8 cellular contexts compared by ENCODE assay signal in the genomic region with DNA sequence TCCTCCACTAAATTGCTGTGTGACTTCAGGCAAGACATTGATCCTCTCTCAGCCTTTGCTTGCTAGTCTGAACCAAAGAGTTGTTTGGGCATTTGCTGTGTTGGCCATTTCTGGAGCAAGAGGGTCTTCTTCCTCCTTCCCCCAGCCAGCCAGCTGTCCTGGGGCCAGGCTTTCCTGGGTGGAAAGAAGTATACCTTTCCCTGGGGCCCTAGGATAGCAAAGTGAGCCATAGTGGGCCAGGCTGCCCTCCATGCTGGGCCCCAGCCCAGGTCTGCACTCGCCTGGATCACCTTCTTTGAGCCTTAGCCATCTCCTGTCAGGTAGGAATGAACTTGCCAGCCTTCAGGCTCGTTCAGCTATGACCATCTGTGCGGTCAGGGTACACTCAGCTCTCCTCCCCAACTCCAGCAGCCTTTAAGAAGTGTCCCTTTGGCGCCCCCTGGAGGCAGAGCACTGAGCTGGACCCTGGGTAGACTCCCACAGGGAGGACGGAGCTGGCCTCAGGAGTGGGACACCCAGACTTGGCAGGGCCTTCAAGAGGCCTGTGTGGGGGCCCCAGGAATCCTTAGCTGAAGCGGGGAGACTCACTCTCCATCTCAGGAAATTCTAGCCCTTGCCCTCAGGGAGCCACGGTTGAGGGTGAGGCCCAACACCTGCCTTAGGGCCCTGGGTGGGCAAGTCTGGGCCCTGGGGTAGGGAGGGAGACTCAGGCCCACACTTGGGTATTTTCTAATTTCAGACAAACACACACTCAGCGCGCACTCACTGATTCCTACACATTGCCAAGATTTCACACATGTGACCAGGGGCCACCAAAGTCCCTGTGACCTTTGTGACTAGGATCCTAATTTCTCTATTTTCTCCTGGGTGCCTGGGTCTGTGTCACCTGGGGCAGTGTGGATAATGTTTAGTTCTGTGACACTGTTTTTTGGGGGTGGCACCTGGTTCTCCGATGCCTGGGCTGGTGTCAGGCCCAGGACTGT.
DNase-seq lines count a peak whose midpoint lies in the region; ATAC-seq lines count a peak whose summit lies in the region.

No MANE protein-coding gene starts in this region.

- H3K4me1 Mint-ChIP-seq in central memory CD8-positive, alpha-beta T cell: no peaks in the 10 kb centered on the region

- no peaks in the 10 kb centered on the region for H3K27me3 Mint-ChIP-seq in central memory CD8-positive, alpha-beta T cell

- no peak overlapping the region for H3K4me3 Mint-ChIP-seq in central memory CD8-positive, alpha-beta T cell

- no peaks in the 10 kb centered on the region for H3K9me3 Mint-ChIP-seq in central memory CD8-positive, alpha-beta T cell

- H3K36me3 Mint-ChIP-seq in central memory CD8-positive, alpha-beta T cell (ENCODE audit: insufficient read depth): peaks cover 2% of the 10 kb centered on the region

- peak; percentile 87 for ATAC-seq in HG02759 (IDR thresholded peaks at IDR 0.05; ENCODE audit: unreplicated experiment)
- peak; percentile 85 to 91 for ATAC-seq in activated CD4-positive, CD25-positive, alpha-beta regulatory T cell treated with anti-CD3 and anti-CD28 coated beads, Interleukin-2, amount 50 U/mL, for 24 hours
- ATAC-seq in central memory CD8-positive, alpha-beta T cell (replicated peaks; ENCODE audit: extremely low read depth, poor library complexity, severe bottlenecking): peak; percentile 60
- no peak for ATAC-seq in HG03442 (IDR thresholded peaks at IDR 0.05; ENCODE audit: unreplicated experiment)

- H3K27ac Mint-ChIP-seq in central memory CD8-positive, alpha-beta T cell (ENCODE audit: low read depth): no peak overlapping the region

- DNase-seq in DMS79 (lab: John Stamatoyannopoulos, UW): peak; percentile 82
- DNase-seq in NCI-H345 (lab: John Stamatoyannopoulos, UW): peak; percentile 76
- peak; percentile 61 to 75 for DNase-seq in central memory CD8-positive, alpha-beta T cell (ENCODE audit: low spot score in 2 of 2)
- DNase-seq in kidney glomerular epithelial cell (lab: John Stamatoyannopoulos, UW): peak; percentile 84
- DNase-seq in stimulated activated CD4-positive, alpha-beta T cell treated with anti-CD3 and anti-CD28 coated beads, Interleukin-2, amount 100 ng/mL, for 4 hours (ENCODE audit: low read depth): peak; percentile 64
